Comparison of ENCODE assay signal across 30 cellular contexts in the genomic region with DNA sequence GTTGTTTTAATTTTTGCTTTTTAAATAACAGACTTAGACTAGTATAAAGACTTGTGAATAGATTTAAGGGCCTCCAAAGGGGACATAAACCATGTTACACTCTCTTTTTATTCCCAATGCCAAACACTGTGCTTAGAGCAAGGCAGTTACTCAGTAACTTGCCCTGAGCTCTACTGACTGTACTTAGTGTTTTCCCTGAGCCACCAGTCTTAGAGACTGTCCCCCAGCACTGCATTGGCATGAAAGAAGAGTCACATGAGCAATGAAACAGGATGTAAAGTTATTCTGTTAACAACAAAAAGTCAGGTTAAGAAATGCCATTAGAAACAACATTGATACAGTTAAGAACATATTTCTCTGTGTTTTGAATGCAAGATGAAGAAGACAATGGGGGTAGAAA.
DNase-seq lines count a peak whose midpoint lies in the region; ATAC-seq, FAIRE-seq and TF ChIP-seq lines count a peak whose summit lies in the region.
"Had no signal": no experiment of that assay in that cellular context is flagged by ENCODE, and none has a peak within 500 bp of the region (broad histone marks: within the 10 kb centered on the region; RNA-seq: fewer than 3 reads in every experiment).

No MANE protein-coding gene starts in this region.

- TF ChIP-seq POLR2A in HepG2 (IDR thresholded peaks at IDR 0.05; ENCODE audit: insufficient read depth in 1 of 2, low read depth in 2 of 2, low read length in 2 of 2) = no peak

- H3K4me1 ChIP-seq in HepG2 (ENCODE audit: insufficient read depth, low read length) = peaks cover 10% of the 10 kb centered on the region
- H3K4me1 ChIP-seq: body of pancreas, heart left ventricle had no signal

- in situ Hi-C loops in SK-MEL-5 (cut with HindIII; ENCODE audit: low pct_unique_long_range_greater_than_20kb, low sequenced_read_pairs) = no loop called here
- in situ Hi-C loops in HepG2 (cut with HindIII; ENCODE audit: extremely low pct_ligation_motif_present, low pct_unique_long_range_greater_than_20kb) = no loop called here

- no peak overlapping the region for H3K9ac ChIP-seq in HepG2 (ENCODE audit: insufficient read depth, low read depth, low read length)
- H3K9ac ChIP-seq: GM23248 had no signal

- H2AFZ ChIP-seq in HepG2 (ENCODE audit: low read length) = no peak overlapping the region
- H2AFZ ChIP-seq: GM23248 had no signal

- H3K4me3 ChIP-seq in HepG2 (replicated peaks in 1 of 3; ENCODE audit: insufficient read depth in 1 of 3, low read depth in 2 of 3, low read length in 3 of 3) = no peak overlapping the region
- H3K4me3 ChIP-seq: body of pancreas, GM23248, heart left ventricle, MG63, smooth muscle cell had no signal

- H3K9me3 ChIP-seq in HepG2 (ENCODE audit: low read length) = no peaks in the 10 kb centered on the region
- H3K9me3 ChIP-seq: body of pancreas, heart left ventricle, MG63 had no signal

- no peak overlapping the region for H3K4me3 Mint-ChIP-seq in activated CD4-positive, alpha-beta T cell treated with anti-CD3 and anti-CD28 coated beads for 36 hours
- H3K4me3 Mint-ChIP-seq: activated B cell treated with CpG ODN at 0.5 μM for 24 hours, HFFc6, IgD-negative memory B cell, memory B cell, type B pancreatic cell had no signal

- CTCF ChIA-PET in HepG2 (lab: Yijun Ruan, JAX; ENCODE audit: low intra/inter-chr PET ratio, low total read pairs) = no interaction called here
- CTCF ChIA-PET in activated CD4-positive, alpha-beta T cell treated with anti-CD3 and anti-CD28 coated beads for 36 hours (lab: Charles Lee) = interaction anchor here (1.1 to 1.6 kb wide), 2 partner anchors 12 to 22 kb away, joined by 3 read pairs; no protein-coding TSS in a partner anchor

- no peak overlapping the region for H3K27ac Mint-ChIP-seq in activated CD4-positive, alpha-beta T cell treated with anti-CD3 and anti-CD28 coated beads for 36 hours
- H3K27ac Mint-ChIP-seq: activated B cell treated with CpG ODN at 0.5 μM for 24 hours, HFFc6, IgD-negative memory B cell, memory B cell, type B pancreatic cell had no signal

- no peaks in the 10 kb centered on the region for H3K9me3 Mint-ChIP-seq in activated CD4-positive, alpha-beta T cell treated with anti-CD3 and anti-CD28 coated beads for 36 hours (ENCODE audit: low read depth)
- H3K9me3 Mint-ChIP-seq: activated B cell treated with CpG ODN at 0.5 μM for 24 hours, HFFc6, IgD-negative memory B cell, memory B cell, type B pancreatic cell had no signal

- H4K20me1 ChIP-seq in HepG2 (ENCODE audit: insufficient read depth, low read length) = no peaks in the 10 kb centered on the region

- H3K4me2 ChIP-seq in HepG2 (ENCODE audit: low read depth, low read length) = no peak overlapping the region
- H3K4me2 ChIP-seq: smooth muscle cell had no signal

- H3K36me3 ChIP-seq in HepG2 (replicated peaks in 1 of 2; ENCODE audit: control insufficient read depth in 1 of 2, insufficient read depth in 2 of 2, low read length in 2 of 2) = peaks cover 17 to 56% of the 10 kb centered on the region in 2 experiments
- H3K36me3 ChIP-seq: MG63 had no signal

- TF ChIP-seq EP300 in HepG2 (IDR thresholded peaks at IDR 0.05; ENCODE audit: low read depth in 2 of 2, low read length in 2 of 2) (no peak), HepG2 (CRISPR knock-in tag; IDR thresholded peaks at IDR 0.05; ENCODE audit: borderline replicate concordance) (no peak)

- intact Hi-C loops in HepG2 (cut with micrococcal nuclease; ENCODE audit: unreplicated experiment) = loop anchor here (5.0 kb wide), 1 partner anchor 63 kb away; no protein-coding TSS in a partner anchor
- intact Hi-C loops in activated CD4-positive, alpha-beta T cell treated with anti-CD3 and anti-CD28 coated beads for 36 hours (cut with DNase I, micrococcal nuclease) = no loop called here

- ATAC-seq in GM18873 (IDR thresholded peaks at IDR 0.05; ENCODE audit: low FRiP score, unreplicated experiment) = peak; percentile 52
- ATAC-seq in HG02588 (IDR thresholded peaks at IDR 0.05; ENCODE audit: unreplicated experiment) = peak; percentile 48
- ATAC-seq in HepG2 = peak; percentile 96
- no peak for ATAC-seq in activated CD4-positive, alpha-beta T cell treated with anti-CD3 and anti-CD28 coated beads for 36 hours
- ATAC-seq: body of pancreas had no signal

- no TSS peak for BruUV-seq in HepG2 (replicated peaks; lab: Mats Ljungman, UMichigan)

- no peaks in the 10 kb centered on the region for H3K79me2 ChIP-seq in HepG2 (ENCODE audit: insufficient read depth, low read length)

- peaks cover 51% of the 10 kb centered on the region for H3K36me3 Mint-ChIP-seq in activated CD4-positive, alpha-beta T cell treated with anti-CD3 and anti-CD28 coated beads for 36 hours (ENCODE audit: low read depth)
- H3K36me3 Mint-ChIP-seq: IgD-negative memory B cell, memory B cell had no signal

- peak; percentile 4 for DNase-seq in SK-MEL-5 (ENCODE audit: low read depth, low spot score)
- DNase-seq in HepG2 (ENCODE audit: low spot score) = peak; percentile 28
- DNase-seq in stimulated activated CD4-positive, alpha-beta T cell treated with anti-CD3 and anti-CD28 coated beads, Interleukin-15, amount 100 ng/mL, for 24 hours = no peak
- DNase-seq in activated CD8-positive, alpha-beta memory T cell treated with anti-CD3 and anti-CD28 coated beads, Interleukin-2, amount 50 U/mL, for 48 hours = no peak
- DNase-seq in NCI-H128 (lab: John Stamatoyannopoulos, UW; ENCODE audit: unreplicated experiment) = no peak
- DNase-seq in activated CD4-positive, alpha-beta T cell treated with anti-CD3 and anti-CD28 coated beads for 36 hours = no peak
- DNase-seq: activated B cell treated with CpG ODN at 0.5 μM for 24 hours; activated CD4-positive, alpha-beta T cell treated with anti-CD3 and anti-CD28 coated beads, Interleukin-2, amount 50 U/mL, for 48 hours; activated CD8-positive, alpha-beta memory T cell treated with anti-CD3 and anti-CD28 coated beads, Interleukin-2, amount 50 U/mL, for 4 hours; activated effector memory CD4-positive, alpha-beta T cell treated with Interleukin-2 at 50 U/mL for 16 hours; body of pancreas; cerebellar nuclear complex; DMS 273 treated with DMSO at 0.1 percent for 48 hours; erythroblast; GM23248; heart left ventricle; HFFc6; MG63; NCI-H1417; NCI-H2081; NCI-H226; NCI-H748 treated with DMSO at 0.1 percent for 48 hours; occipital lobe had no signal

- peaks cover 38% of the 10 kb centered on the region for H3K4me1 Mint-ChIP-seq in activated CD4-positive, alpha-beta T cell treated with anti-CD3 and anti-CD28 coated beads for 36 hours
- H3K4me1 Mint-ChIP-seq: activated B cell treated with CpG ODN at 0.5 μM for 24 hours, memory B cell had no signal

- H3K27me3 ChIP-seq in HepG2 (ENCODE audit: control insufficient read depth in 1 of 2, insufficient read depth in 2 of 2, low read length in 2 of 2) = no peaks in the 10 kb centered on the region
- H3K27me3 ChIP-seq: body of pancreas, heart left ventricle, MG63 had no signal

- H3K27me3 Mint-ChIP-seq in activated CD4-positive, alpha-beta T cell treated with anti-CD3 and anti-CD28 coated beads for 36 hours = no peaks in the 10 kb centered on the region
- H3K27me3 Mint-ChIP-seq: activated B cell treated with CpG ODN at 0.5 μM for 24 hours, IgD-negative memory B cell, memory B cell, type B pancreatic cell had no signal

- TF ChIP-seq RAD21 in HepG2 (CRISPR knock-in tag; IDR thresholded peaks at IDR 0.05) = no peak

- FAIRE-seq in HepG2 (lab: Jason Lieb, UNC) = peak; percentile 76

- TF ChIP-seq CTCF in HepG2 (CRISPR knock-in tag; IDR thresholded peaks at IDR 0.05) = no peak

- H3K27ac ChIP-seq in HepG2 (ENCODE audit: extremely low read length, insufficient read depth, low read length) = no peak overlapping the region
- H3K27ac ChIP-seq: body of pancreas, C4-2B, GM23248, heart left ventricle had no signal

- POLR2A ChIA-PET in HepG2 (lab: Yijun Ruan, JAX) = no interaction called here
- POLR2A ChIA-PET in activated CD4-positive, alpha-beta T cell treated with anti-CD3 and anti-CD28 coated beads for 36 hours (lab: Charles Lee) = no interaction called here

TF ChIP-seq in HepG2, 621 proteins besides CTCF, POLR2A, EP300 and RAD21:
- TF ChIP-seq ZNF7 (CRISPR knock-in tag; IDR thresholded peaks at IDR 0.05) = peak; percentile 95
- TF ChIP-seq, protein P1, sequence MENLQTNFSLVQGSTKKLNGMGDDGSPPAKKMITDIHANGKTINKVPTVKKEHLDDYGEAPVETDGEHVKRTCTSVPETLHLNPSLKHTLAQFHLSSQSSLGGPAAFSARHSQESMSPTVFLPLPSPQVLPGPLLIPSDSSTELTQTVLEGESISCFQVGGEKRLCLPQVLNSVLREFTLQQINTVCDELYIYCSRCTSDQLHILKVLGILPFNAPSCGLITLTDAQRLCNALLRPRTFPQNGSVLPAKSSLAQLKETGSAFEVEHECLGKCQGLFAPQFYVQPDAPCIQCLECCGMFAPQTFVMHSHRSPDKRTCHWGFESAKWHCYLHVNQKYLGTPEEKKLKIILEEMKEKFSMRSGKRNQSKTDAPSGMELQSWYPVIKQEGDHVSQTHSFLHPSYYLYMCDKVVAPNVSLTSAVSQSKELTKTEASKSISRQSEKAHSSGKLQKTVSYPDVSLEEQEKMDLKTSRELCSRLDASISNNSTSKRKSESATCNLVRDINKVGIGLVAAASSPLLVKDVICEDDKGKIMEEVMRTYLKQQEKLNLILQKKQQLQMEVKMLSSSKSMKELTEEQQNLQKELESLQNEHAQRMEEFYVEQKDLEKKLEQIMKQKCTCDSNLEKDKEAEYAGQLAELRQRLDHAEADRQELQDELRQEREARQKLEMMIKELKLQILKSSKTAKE (CRISPR knock-in tag; IDR thresholded peaks at IDR 0.05; ENCODE audit: borderline replicate concordance) = no peak
- no peak for TF ChIP-seq CHCHD3 (CRISPR knock-in tag; IDR thresholded peaks at IDR 0.05)

Comparison
In these comparisons a context has a peak if more than half of its experiments do, and no peak if none do; other contexts are left out.
1. DNase-seq: peak in SK-MEL-5 (single experiment) and HepG2 (single experiment); none in stimulated activated CD4-positive, alpha-beta T cell treated with anti-CD3 and anti-CD28 coated beads, Interleukin-15, amount 100 ng/mL, for 24 hours (single experiment), activated CD8-positive, alpha-beta memory T cell treated with anti-CD3 and anti-CD28 coated beads, Interleukin-2, amount 50 U/mL, for 48 hours (single experiment), NCI-H128 (single experiment) and activated CD4-positive, alpha-beta T cell treated with anti-CD3 and anti-CD28 coated beads for 36 hours (single experiment).